In genomic region chr4:154626793-154627484, GRCh38 we compare ENCODE assay signal across 8 cellular contexts. TPM values are rescaled to one million over a fixed set of nuclear protein-coding genes. Genes with fewer than 3 reads are reported as not detected.
DNase-seq lines count a peak whose midpoint lies in the region; ATAC-seq, FAIRE-seq and TF ChIP-seq lines count a peak whose summit lies in the region.

No MANE protein-coding gene starts in this region.

- in situ Hi-C loops in T47D (cut with HindIII; ENCODE audit: low pct_unique_long_range_greater_than_20kb, low sequenced_read_pairs): no loop called here

- H3K27me3 Mint-ChIP-seq in T-cell: peaks cover 20 to 23% of the 10 kb centered on the region in 2 donors

- H3K36me3 Mint-ChIP-seq in T-cell: no peaks in the 10 kb centered on the region

- no peaks in the 10 kb centered on the region for H3K9me3 Mint-ChIP-seq in T-cell

- no peaks in the 10 kb centered on the region for H3K4me1 ChIP-seq in kidney (ENCODE audit: control insufficient read depth in 1 of 2, insufficient read depth in 1 of 2, low read depth in 1 of 2, low read length in 2 of 2)

- H3K4me3 ChIP-seq in kidney (ENCODE audit: low read length in 2 of 2): peak overlapping the region; percentile 40 to 57

- H3K27ac ChIP-seq in C4-2B (no peak overlapping the region), kidney (ENCODE audit: low read depth in 2 of 2, low read length in 2 of 2) (no peak overlapping the region)

- CTCF ChIA-PET in T-cell (lab: Charles Lee): interaction anchor here (0.9 to 1.8 kb wide), 3 partner anchors 8 to 75 kb away, joined by 3 to 8 read pairs (median 4); no protein-coding TSS in a partner anchor

- intact Hi-C loops in kidney (cut with DNase I): loop anchor here (10.0 kb wide), 1 partner anchor 72 kb away; the partner anchor contains the start of gene PLRG1

- H3K27ac Mint-ChIP-seq in T-cell: no peak overlapping the region

- H3K9me3 ChIP-seq in kidney (ENCODE audit: control insufficient read depth in 1 of 2, low read length in 2 of 2): no peaks in the 10 kb centered on the region

- peaks cover 0 to 6% (median 2%) of the 10 kb centered on the region in 3 donors for H3K4me1 Mint-ChIP-seq in T-cell

- ATAC-seq in HG03342 (IDR thresholded peaks at IDR 0.05; ENCODE audit: unreplicated experiment): peak; percentile 98
- ATAC-seq in T-cell (replicated peaks in 1 of 4): peak; percentile 77 to 86 (median 81)

- FAIRE-seq in GM19239 (lab: Jason Lieb, UNC): no peak
- FAIRE-seq in kidney (lab: Jason Lieb, UNC): no peak

- peak; percentile 78 for TF ChIP-seq CTCF in C4-2B (conservative IDR thresholded peaks at IDR 0.05)
- peak; percentile 31 for TF ChIP-seq CTCF in kidney (IDR thresholded peaks at IDR 0.05; ENCODE audit: borderline replicate concordance, extremely low read depth, insufficient read depth)

- DNase-seq in GM19239 (ENCODE audit: insufficient read length, low spot score) (peak; percentile 40), T-cell (peak in 24 of 34 experiments; percentile 1 to 39 (median 13)), T47D (ENCODE audit: low read depth in 1 of 2, low spot score in 1 of 2) (peak; percentile 33 to 75), kidney (peak; percentile 88), NCI-H2196 treated with DMSO at 0.1 percent for 48 hours (lab: John Stamatoyannopoulos, UW; ENCODE audit: unreplicated experiment) (no peak)
- DNase-seq in stimulated activated CD4-positive, alpha-beta T cell treated with anti-CD3 and anti-CD28 coated beads, Interleukin-1b, Interleukin-23, amount 100 ng/mL, for 4 hours (ENCODE audit: low read depth in 2 of 2): peak; percentile 13 to 48

- H3K36me3 ChIP-seq in kidney (ENCODE audit: control insufficient read depth in 1 of 2, insufficient read depth in 2 of 2, low read length in 2 of 2): no peaks in the 10 kb centered on the region

- no peak overlapping the region for H3K9ac ChIP-seq in kidney (ENCODE audit: low read length in 2 of 2)

- POLR2A ChIA-PET in T-cell (lab: Charles Lee): no interaction called here

- H3K4me3 Mint-ChIP-seq in T-cell: no peak overlapping the region

RNA-seq across cellular contexts. Expression of gene FGG, which starts 14.5 kb away (rescaled TPM):
- total RNA-seq in T-cell (1 to 10 TPM in 3 of 5 donors, not detected in 2; 1.7 to 4.9 (median 3.6) TPM), kidney (2.8 TPM)
- polyA plus RNA-seq in kidney (ENCODE audit: insufficient read depth, low read depth, low replicate concordance): 1.8 TPM

RNA-seq across cellular contexts. Expression of gene FGA, which starts 36.4 kb away (rescaled TPM):
- total RNA-seq in T-cell (1 to 10 TPM in 3 of 5 donors, not detected in 2; 4.6 to 6.9 (median 4.8) TPM), kidney (6.1 TPM)
- 5.3 TPM for polyA plus RNA-seq in kidney (ENCODE audit: insufficient read depth, low read depth, low replicate concordance)
